ENCODE assay signal across 8 cellular contexts in the genomic region with DNA sequence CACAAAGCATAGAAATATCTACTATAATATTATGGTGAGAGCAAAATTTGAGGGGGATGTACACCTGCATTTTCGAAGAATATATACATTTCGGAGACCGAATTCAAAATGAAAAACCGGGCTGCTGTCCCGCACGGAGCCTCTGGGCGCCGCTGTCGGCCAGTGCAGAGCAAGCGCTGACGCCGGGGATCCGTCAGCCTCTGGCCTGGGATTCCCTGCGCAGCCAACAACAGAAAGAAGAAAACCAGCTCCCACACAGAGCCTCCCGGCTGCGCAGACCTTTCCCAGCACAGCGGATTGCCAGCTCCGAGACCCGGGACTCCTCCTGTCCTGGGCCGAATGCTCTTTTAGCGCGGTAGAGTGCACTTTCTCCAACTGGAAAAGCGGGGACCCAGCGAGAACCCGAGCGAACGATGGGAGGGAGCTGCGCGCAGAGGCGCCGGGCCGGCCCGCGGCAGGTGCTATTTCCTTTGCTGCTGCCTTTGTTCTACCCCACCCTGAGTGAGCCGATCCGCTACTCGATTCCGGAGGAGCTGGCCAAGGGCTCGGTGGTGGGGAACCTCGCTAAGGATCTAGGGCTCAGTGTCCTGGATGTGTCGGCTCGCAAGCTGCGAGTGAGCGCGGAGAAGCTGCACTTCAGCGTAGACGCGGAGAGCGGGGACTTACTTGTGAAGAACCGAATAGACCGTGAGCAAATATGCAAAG. TPM values are rescaled to one million over a fixed set of nuclear protein-coding genes. Genes with fewer than 3 reads are reported as not detected.
DNase-seq lines count a peak whose midpoint lies in the region; ATAC-seq and TF ChIP-seq lines count a peak whose summit lies in the region.
"Not testable (repeated sequence)": the region's sequence is repeated elsewhere in the genome, so short reads cannot be mapped to it uniquely, and the experiment has no call there.

A gene (plus strand): TSS at position 232 of the 705 bp plus-strand sequence. CDS start 182 bp downstream, at position 414.

- peak within 1 kb of the TSS; percentile 41 for H3K4me3 ChIP-seq in ectodermal cell (ENCODE audit: insufficient read depth, low read depth, low read length)
- peak within 1 kb of the TSS; percentile 71 for H3K4me3 ChIP-seq in iPS-18a (ENCODE audit: low read length)
- peak within 1 kb of the TSS; percentile 54 for H3K4me3 ChIP-seq in neural progenitor cell

- peak within 1 kb of the TSS; percentile 76 for H3K4me2 ChIP-seq in neural progenitor cell

- intact Hi-C loops in activated T-helper 1 cell treated with anti-CD3 and anti-CD28 coated beads, Interleukin-12 subunit alpha, Interleukin-12 subunit beta, Interleukin-2, Interleukin-4 antibody, amounts not matched to agents 30 ng/mL and 10 ng/mL and 1 ng/mL, durations not matched to agents 14 hours and 24 hours and 36 hours (cut with micrococcal nuclease): not testable (repeated sequence)

- H3K36me3 Mint-ChIP-seq in activated T-helper 1 cell treated with anti-CD3 and anti-CD28 coated beads, Interleukin-12 subunit alpha, Interleukin-12 subunit beta, Interleukin-2, Interleukin-4 antibody, amounts not matched to agents 30 ng/mL and 10 ng/mL and 1 ng/mL, durations not matched to agents 14 hours and 24 hours and 36 hours (ENCODE audit: low read depth): not testable (repeated sequence)
- peaks cover 41% of the 10 kb centered on the region for H3K36me3 Mint-ChIP-seq in neural progenitor cell
- H3K36me3 Mint-ChIP-seq in stimulated activated naive CD8-positive, alpha-beta T cell treated with anti-CD3 and anti-CD28 coated beads, Interleukin-15, Interleukin-2, amounts not matched to agents 100 ng/mL and 50 ng/mL, for 24 hours (ENCODE audit: low read depth): peaks cover 13% of the 10 kb centered on the region

- ATAC-seq in GM21619 (IDR thresholded peaks at IDR 0.05; ENCODE audit: unreplicated experiment): peak; percentile 78

- H4K20me1 ChIP-seq in neural progenitor cell (ENCODE audit: low read depth): not testable (repeated sequence)

- H3K4me1 ChIP-seq in ectodermal cell (ENCODE audit: control insufficient read depth, insufficient read depth, low read length); iPS-18a (ENCODE audit: control insufficient read depth, low read depth, low read length); neural progenitor cell: not testable (repeated sequence)

- not testable (repeated sequence) for H3K27ac Mint-ChIP-seq in activated T-helper 1 cell treated with anti-CD3 and anti-CD28 coated beads, Interleukin-12 subunit alpha, Interleukin-12 subunit beta, Interleukin-2, Interleukin-4 antibody, amounts not matched to agents 30 ng/mL and 10 ng/mL and 1 ng/mL, durations not matched to agents 14 hours and 24 hours and 36 hours; stimulated activated naive CD8-positive, alpha-beta T cell treated with anti-CD3 and anti-CD28 coated beads, Interleukin-15, Interleukin-2, amounts not matched to agents 100 ng/mL and 50 ng/mL, for 24 hours
- H3K27ac Mint-ChIP-seq in neural progenitor cell: peak within 1 kb of the TSS; percentile 100

- peaks cover 14% of the 10 kb centered on the region for H3F3A ChIP-seq in neural progenitor cell (ENCODE audit: low read depth)

- peaks cover 13% of the 10 kb centered on the region for H3K36me3 ChIP-seq in ectodermal cell (ENCODE audit: control insufficient read depth, insufficient read depth, low read length)
- not testable (repeated sequence) for H3K36me3 ChIP-seq in iPS-18a (ENCODE audit: control insufficient read depth, low read depth, low read length)
- H3K36me3 ChIP-seq in neural progenitor cell: peaks cover 12% of the 10 kb centered on the region

- H3K4me1 Mint-ChIP-seq in activated T-helper 1 cell treated with anti-CD3 and anti-CD28 coated beads, Interleukin-12 subunit alpha, Interleukin-12 subunit beta, Interleukin-2, Interleukin-4 antibody, amounts not matched to agents 30 ng/mL and 10 ng/mL and 1 ng/mL, durations not matched to agents 14 hours and 24 hours and 36 hours (ENCODE audit: low read depth); stimulated activated naive CD8-positive, alpha-beta T cell treated with anti-CD3 and anti-CD28 coated beads, Interleukin-15, Interleukin-2, amounts not matched to agents 100 ng/mL and 50 ng/mL, for 24 hours (ENCODE audit: low read depth): not testable (repeated sequence)
- peaks cover 14% of the 10 kb centered on the region for H3K4me1 Mint-ChIP-seq in neural progenitor cell

- H3K9me3 ChIP-seq in ectodermal cell (ENCODE audit: control insufficient read depth, low read length); iPS-18a (ENCODE audit: control insufficient read depth, low read depth, low read length): not testable (repeated sequence)
- H3K9me3 ChIP-seq in neural progenitor cell (ENCODE audit: low read depth): peaks cover 28% of the 10 kb centered on the region

- H3K27me3 Mint-ChIP-seq in activated T-helper 1 cell treated with anti-CD3 and anti-CD28 coated beads, Interleukin-12 subunit alpha, Interleukin-12 subunit beta, Interleukin-2, Interleukin-4 antibody, amounts not matched to agents 30 ng/mL and 10 ng/mL and 1 ng/mL, durations not matched to agents 14 hours and 24 hours and 36 hours (ENCODE audit: insufficient read depth): peaks cover 26% of the 10 kb centered on the region
- peaks cover 16% of the 10 kb centered on the region for H3K27me3 Mint-ChIP-seq in neural progenitor cell (ENCODE audit: insufficient read depth, low read depth)
- H3K27me3 Mint-ChIP-seq in stimulated activated naive CD8-positive, alpha-beta T cell treated with anti-CD3 and anti-CD28 coated beads, Interleukin-15, Interleukin-2, amounts not matched to agents 100 ng/mL and 50 ng/mL, for 24 hours: peaks cover 79% of the 10 kb centered on the region

- peak within 1 kb of the TSS; percentile 85 for H2AFZ ChIP-seq in neural progenitor cell (replicated peaks)

- peak within 1 kb of the TSS; percentile 69 for H3K9ac ChIP-seq in iPS-18a (ENCODE audit: low read length)
- not testable (repeated sequence) for H3K9ac ChIP-seq in neural progenitor cell

- DNase-seq in DMS53 treated with DMSO at 0.1 percent for 48 hours (lab: John Stamatoyannopoulos, UW; ENCODE audit: unreplicated experiment) (peak; percentile 13), NCI-H69 (lab: John Stamatoyannopoulos, UW) (peak; percentile 88), neural progenitor cell (ENCODE audit: low spot score) (peak; percentile 89)
- DNase-seq in activated T-helper 1 cell treated with anti-CD3 and anti-CD28 coated beads, Interleukin-12 subunit alpha, Interleukin-12 subunit beta, Interleukin-2, Interleukin-4 antibody, amounts not matched to agents 30 ng/mL and 10 ng/mL and 1 ng/mL, durations not matched to agents 14 hours and 24 hours and 36 hours (ENCODE audit: low spot score): peak; percentile 23

- 25 to 27% methylated on average over 50 to 51 of the region's 51 CpGs for WGBS in ectodermal cell, 2 experiments

- not testable (repeated sequence) for H3K79me2 ChIP-seq in neural progenitor cell (ENCODE audit: low read depth)

- peaks cover 16% of the 10 kb centered on the region for H3K9me3 Mint-ChIP-seq in activated T-helper 1 cell treated with anti-CD3 and anti-CD28 coated beads, Interleukin-12 subunit alpha, Interleukin-12 subunit beta, Interleukin-2, Interleukin-4 antibody, amounts not matched to agents 30 ng/mL and 10 ng/mL and 1 ng/mL, durations not matched to agents 14 hours and 24 hours and 36 hours
- peaks cover 79% of the 10 kb centered on the region for H3K9me3 Mint-ChIP-seq in neural progenitor cell
- H3K9me3 Mint-ChIP-seq in stimulated activated naive CD8-positive, alpha-beta T cell treated with anti-CD3 and anti-CD28 coated beads, Interleukin-15, Interleukin-2, amounts not matched to agents 100 ng/mL and 50 ng/mL, for 24 hours: peaks cover 16% of the 10 kb centered on the region

- H3K27me3 ChIP-seq in ectodermal cell (ENCODE audit: control insufficient read depth, insufficient read depth, low read length, poor library complexity, severe bottlenecking); neural progenitor cell: not testable (repeated sequence)
- H3K27me3 ChIP-seq in iPS-18a (ENCODE audit: control insufficient read depth, insufficient read depth, low read length): peaks cover 11% of the 10 kb centered on the region

- H3K4me3 Mint-ChIP-seq in activated T-helper 1 cell treated with anti-CD3 and anti-CD28 coated beads, Interleukin-12 subunit alpha, Interleukin-12 subunit beta, Interleukin-2, Interleukin-4 antibody, amounts not matched to agents 30 ng/mL and 10 ng/mL and 1 ng/mL, durations not matched to agents 14 hours and 24 hours and 36 hours: peak within 1 kb of the TSS; percentile 66
- H3K4me3 Mint-ChIP-seq in neural progenitor cell: peak within 1 kb of the TSS; percentile 94
- H3K4me3 Mint-ChIP-seq in stimulated activated naive CD8-positive, alpha-beta T cell treated with anti-CD3 and anti-CD28 coated beads, Interleukin-15, Interleukin-2, amounts not matched to agents 100 ng/mL and 50 ng/mL, for 24 hours: peak within 1 kb of the TSS; percentile 67

- H3K27ac ChIP-seq in ectodermal cell (ENCODE audit: insufficient read depth, low read depth, low read length, poor library complexity, severe bottlenecking): peak within 1 kb of the TSS; percentile 79
- H3K27ac ChIP-seq in iPS-18a (ENCODE audit: low read length); neural progenitor cell: not testable (repeated sequence)

- peak; percentile 80 for TF ChIP-seq CTCF in neural progenitor cell (IDR thresholded peaks at IDR 0.05)

RNA-seq across cellular contexts. Expression of the gene that starts here (rescaled TPM):
- 0.12 and 0.18 TPM in 2 replicates for total RNA-seq in activated T-helper 1 cell treated with anti-CD3 and anti-CD28 coated beads, Interleukin-12 subunit alpha, Interleukin-12 subunit beta, Interleukin-2, Interleukin-4 antibody, amounts not matched to agents 30 ng/mL and 10 ng/mL and 1 ng/mL, durations not matched to agents 14 hours and 24 hours and 36 hours
- polyA plus RNA-seq in ectodermal cell (2013, experiment 1 of 4): 34.5 TPM
- 38.6 TPM for polyA plus RNA-seq in ectodermal cell (2013, experiment 2 of 4)
- polyA plus RNA-seq in ectodermal cell (2013, experiment 3 of 4): 30.6 TPM
- 34.6 TPM for polyA plus RNA-seq in ectodermal cell (2013, experiment 4 of 4)
- 13.2 and 22.1 TPM in 2 replicates for total RNA-seq in neural progenitor cell (ENCODE audit: low replicate concordance)

Comparison
In these comparisons a context has a peak if more than half of its experiments do, and no peak if none do; other contexts are left out.
1. RNA of the gene that starts here (total RNA-seq): 13.2 to 22.1 TPM in neural progenitor cell; 0.12 to 0.18 TPM in activated T-helper 1 cell treated with anti-CD3 and anti-CD28 coated beads, Interleukin-12 subunit alpha, Interleukin-12 subunit beta, Interleukin-2, Interleukin-4 antibody, amounts not matched to agents 30 ng/mL and 10 ng/mL and 1 ng/mL, durations not matched to agents 14 hours and 24 hours and 36 hours; every median in the first group is over 10 times any median in the second.
2. Peak in DNase-seq in activated T-helper 1 cell treated with anti-CD3 and anti-CD28 coated beads, Interleukin-12 subunit alpha, Interleukin-12 subunit beta, Interleukin-2, Interleukin-4 antibody, amounts not matched to agents 30 ng/mL and 10 ng/mL and 1 ng/mL, durations not matched to agents 14 hours and 24 hours and 36 hours; RNA of the gene not detected or under 1 TPM.
3. DNase-seq: peak in every context shown above with its lines; median percentile 89 in neural progenitor cell; 88 in NCI-H69; 23 in activated T-helper 1 cell treated with anti-CD3 and anti-CD28 coated beads, Interleukin-12 subunit alpha, Interleukin-12 subunit beta, Interleukin-2, Interleukin-4 antibody, amounts not matched to agents 30 ng/mL and 10 ng/mL and 1 ng/mL, durations not matched to agents 14 hours and 24 hours and 36 hours; 13 in DMS53 treated with DMSO at 0.1 percent for 48 hours.
4. Peak in every context shown above with its lines, with median percentiles within 50 percentile points of each other: H3K4me3 Mint-ChIP-seq and H3K4me3 ChIP-seq.